Comparison of ENCODE assay signal across 13 cellular contexts in the genomic region with DNA sequence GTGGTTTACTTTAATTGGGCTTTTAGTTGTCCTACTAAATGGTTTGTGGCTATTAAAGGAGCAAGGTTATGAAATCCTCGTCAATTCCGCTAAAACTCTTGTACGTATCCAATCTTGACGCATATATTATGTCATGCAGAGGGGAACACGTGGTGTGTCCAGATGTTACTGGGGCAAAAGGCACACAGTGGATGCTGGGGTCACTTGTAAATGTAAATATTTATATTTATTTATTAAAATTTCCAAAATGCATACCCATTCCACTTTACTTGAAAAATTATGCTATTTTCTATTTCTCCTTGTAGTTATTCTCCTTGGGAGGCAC. TPM values are rescaled to one million over a fixed set of nuclear protein-coding genes. Genes with fewer than 3 reads are reported as not detected.
DNase-seq lines count a peak whose midpoint lies in the region; ATAC-seq and TF ChIP-seq lines count a peak whose summit lies in the region.
"Had no signal": no experiment of that assay in that cellular context is flagged by ENCODE, and none has a peak within 500 bp of the region (broad histone marks: within the 10 kb centered on the region; RNA-seq: fewer than 3 reads in every experiment).

No MANE protein-coding gene starts in this region.

- WGBS in endodermal cell (ENCODE audit: insufficient coverage in 1 of 2, insufficient read length in 1 of 2), 2 experiments, result 89% methylated on average over 5 of the region's 5 CpGs; no CpG with 5 or more reads in 1 of the 2 experiments

- peak overlapping the region in 2 of 4 donors; percentile 62 to 66 for H3K4me3 Mint-ChIP-seq in CD4-positive, CD25-positive, alpha-beta regulatory T cell
- H3K4me3 Mint-ChIP-seq in endodermal cell (no peak overlapping the region), neural progenitor cell (no peak overlapping the region)

- peaks cover 6 to 19% (median 12%) of the 10 kb centered on the region in 4 donors for H3K4me1 Mint-ChIP-seq in CD4-positive, CD25-positive, alpha-beta regulatory T cell
- H3K4me1 Mint-ChIP-seq in endodermal cell (peaks cover 19% of the 10 kb centered on the region), neural progenitor cell (no peaks in the 10 kb centered on the region)

- H3K9ac ChIP-seq in endodermal cell (ENCODE audit: extremely low read depth, low read length, poor library complexity, severe bottlenecking) (no peak overlapping the region), neural progenitor cell (no peak overlapping the region)

- peak overlapping the region; percentile 38 for H3K4me3 ChIP-seq in CD4-positive, CD25-positive, alpha-beta regulatory T cell (ENCODE audit: low read depth, low read length)
- no peak overlapping the region for H3K4me3 ChIP-seq in HFF-Myc (replicated peaks; ENCODE audit: low read depth, low read length)
- H3K4me3 ChIP-seq in endodermal cell (ENCODE audit: low read length), result no peak overlapping the region
- no peak overlapping the region for H3K4me3 ChIP-seq in neural progenitor cell
- H3K4me3 ChIP-seq in ascending aorta, result no peak overlapping the region

- ATAC-seq in CD4-positive, CD25-positive, alpha-beta regulatory T cell (ENCODE audit: low read depth in 2 of 2), result no peak
- ATAC-seq in HG02642 (IDR thresholded peaks at IDR 0.05; ENCODE audit: poor library complexity, unreplicated experiment), result no peak

- no peak for DNase-seq in CD4-positive, CD25-positive, alpha-beta regulatory T cell
- peak; percentile 95 for DNase-seq in HFF-Myc (ENCODE audit: extremely low read depth, low read depth)
- no peak for DNase-seq in endodermal cell
- DNase-seq in neural progenitor cell (ENCODE audit: low spot score), result no peak
- DNase-seq in ascending aorta (ENCODE audit: low spot score in 2 of 2), result no peak
- DNase-seq in NCI-H1694 (lab: John Stamatoyannopoulos, UW), result no peak
- DNase-seq in SIG-M5 (lab: John Stamatoyannopoulos, UW), result no peak
- DNase-seq: MM.1S, NCI-H226 had no signal

- no peaks in the 10 kb centered on the region for H3F3A ChIP-seq in neural progenitor cell (ENCODE audit: low read depth)

- no peaks in the 10 kb centered on the region for H3K36me3 ChIP-seq in CD4-positive, CD25-positive, alpha-beta regulatory T cell (ENCODE audit: control insufficient read depth, insufficient read depth, low read length)
- H3K36me3 ChIP-seq in endodermal cell (ENCODE audit: control insufficient read depth, insufficient read depth, low read length) (no peaks in the 10 kb centered on the region), neural progenitor cell (no peaks in the 10 kb centered on the region), ascending aorta (no peaks in the 10 kb centered on the region)
- H3K36me3 ChIP-seq: breast epithelium had no signal

- TF ChIP-seq CTCF in HFF-Myc (IDR thresholded peaks at IDR 0.05; ENCODE audit: low read depth, low read length, missing control alignments) (no peak), endodermal cell (conservative IDR thresholded peaks at IDR 0.05) (no peak), neural progenitor cell (IDR thresholded peaks at IDR 0.05) (no peak), ascending aorta (IDR thresholded peaks at IDR 0.05) (no peak)

- H3K9me3 Mint-ChIP-seq in CD4-positive, CD25-positive, alpha-beta regulatory T cell, result peaks cover 0 to 21% (median 6%) of the 10 kb centered on the region in 7 donors
- peaks cover 29% of the 10 kb centered on the region for H3K9me3 Mint-ChIP-seq in endodermal cell
- peaks cover 25% of the 10 kb centered on the region for H3K9me3 Mint-ChIP-seq in neural progenitor cell

- intact Hi-C loops in ascending aorta (cut with DNase I), result no loop called here

- H3K36me3 Mint-ChIP-seq in CD4-positive, CD25-positive, alpha-beta regulatory T cell, result no peaks in the 10 kb centered on the region
- H3K36me3 Mint-ChIP-seq in endodermal cell (ENCODE audit: low read depth) (peaks cover 6% of the 10 kb centered on the region), neural progenitor cell (no peaks in the 10 kb centered on the region)

- H3K4me2 ChIP-seq in neural progenitor cell, result no peak overlapping the region

- H2AFZ ChIP-seq in neural progenitor cell (replicated peaks), result peak overlapping the region; percentile 89

- H3K27me3 ChIP-seq in CD4-positive, CD25-positive, alpha-beta regulatory T cell (ENCODE audit: control insufficient read depth, insufficient read depth, low read length), result peaks cover 3% of the 10 kb centered on the region
- H3K27me3 ChIP-seq in endodermal cell (ENCODE audit: control insufficient read depth, insufficient read depth, low read length, poor library complexity, severe bottlenecking) (no peaks in the 10 kb centered on the region), neural progenitor cell (no peaks in the 10 kb centered on the region), ascending aorta (no peaks in the 10 kb centered on the region)
- H3K27me3 ChIP-seq: breast epithelium had no signal

- H3K79me2 ChIP-seq in neural progenitor cell (ENCODE audit: low read depth), result no peaks in the 10 kb centered on the region

- peaks cover 5% of the 10 kb centered on the region for H3K4me1 ChIP-seq in CD4-positive, CD25-positive, alpha-beta regulatory T cell (ENCODE audit: control insufficient read depth, insufficient read depth, low read length, poor library complexity, severe bottlenecking)
- H3K4me1 ChIP-seq in endodermal cell (ENCODE audit: control insufficient read depth, insufficient read depth, low read length) (no peaks in the 10 kb centered on the region), neural progenitor cell (no peaks in the 10 kb centered on the region), ascending aorta (peaks cover 3 to 5% of the 10 kb centered on the region in 2 donors)
- H3K4me1 ChIP-seq: breast epithelium had no signal

- H3K27me3 Mint-ChIP-seq in CD4-positive, CD25-positive, alpha-beta regulatory T cell, result peaks cover 4% of the 10 kb centered on the region
- H3K27me3 Mint-ChIP-seq in endodermal cell (ENCODE audit: insufficient read depth) (no peaks in the 10 kb centered on the region), neural progenitor cell (ENCODE audit: insufficient read depth, low read depth) (no peaks in the 10 kb centered on the region)

- no peaks in the 10 kb centered on the region for H4K20me1 ChIP-seq in neural progenitor cell (ENCODE audit: low read depth)

- peaks cover 11 to 20% of the 10 kb centered on the region in 2 experiments for H3K9me3 ChIP-seq in CD4-positive, CD25-positive, alpha-beta regulatory T cell (ENCODE audit: control insufficient read depth in 2 of 2, low read length in 2 of 2)
- H3K9me3 ChIP-seq in endodermal cell (ENCODE audit: control insufficient read depth, low read length) (peaks cover 28% of the 10 kb centered on the region), neural progenitor cell (ENCODE audit: low read depth) (peaks cover 14% of the 10 kb centered on the region), ascending aorta (peaks cover 0 to 15% of the 10 kb centered on the region in 2 donors)

- H3K27ac ChIP-seq in CD4-positive, CD25-positive, alpha-beta regulatory T cell (ENCODE audit: insufficient read depth, low read length, poor library complexity, severe bottlenecking), result no peak overlapping the region
- H3K27ac ChIP-seq in endodermal cell (ENCODE audit: low read depth, low read length) (no peak overlapping the region), neural progenitor cell (no peak overlapping the region), ascending aorta (no peak overlapping the region)
- H3K27ac ChIP-seq: epithelial cell of prostate, HL-60 had no signal

- H3K27ac Mint-ChIP-seq in CD4-positive, CD25-positive, alpha-beta regulatory T cell, result peak overlapping the region in 1 of 3 donors; percentile 77
- H3K27ac Mint-ChIP-seq in endodermal cell (peak overlapping the region; percentile 89), neural progenitor cell (no peak overlapping the region)

RNA-seq across cellular contexts. Expression of a gene that starts 36.7 kb away (rescaled TPM):
- 11.0 TPM for total RNA-seq in CD4-positive, CD25-positive, alpha-beta regulatory T cell
- 10 to 100 TPM; 27.9 to 35.5 (median 33.4) TPM for polyA plus RNA-seq in CD4-positive, CD25-positive, alpha-beta regulatory T cell
- total RNA-seq in endodermal cell (1 to 10 TPM; 1.8 to 2.9 TPM), neural progenitor cell (ENCODE audit: low replicate concordance) (0.06 TPM in 1 of 2 replicates, not detected in the other), ascending aorta (2.8 TPM)
- 1.6 TPM for polyA plus RNA-seq in endodermal cell (2013, experiment 1 of 2)
- polyA plus RNA-seq in endodermal cell (2013, experiment 2 of 2), result 2.2 TPM
